Comparison of ENCODE assay signal across 25 cellular contexts in the genomic region with DNA sequence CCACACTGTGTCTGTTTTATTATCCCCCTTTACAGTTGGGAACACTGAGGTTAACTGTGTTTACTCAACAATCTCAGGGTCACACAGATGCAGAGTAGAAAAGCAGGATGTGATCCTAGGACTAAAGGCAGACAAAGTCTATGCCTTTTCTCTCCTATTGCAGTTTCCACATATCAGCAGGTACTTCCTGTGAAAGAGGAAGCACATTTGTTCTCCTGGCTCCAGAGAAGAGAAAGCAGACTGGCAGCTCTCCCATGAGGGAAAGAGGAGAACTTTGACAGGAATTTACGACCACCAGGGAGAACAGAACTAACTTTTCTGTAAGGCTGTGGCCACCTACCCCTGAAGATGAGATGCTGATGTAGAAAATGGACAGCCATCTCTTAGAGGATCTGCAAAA.
"Had no signal": no experiment of that assay in that cellular context is flagged by ENCODE, and none has a peak within 500 bp of the region (broad histone marks: within the 10 kb centered on the region; RNA-seq: fewer than 3 reads in every experiment).

No MANE protein-coding gene starts in this region.

- H3K27me3 ChIP-seq: Peyer's patch, SJCRH30 had no signal

- H3K27ac ChIP-seq: RWPE1 had no signal

- H3K4me3 ChIP-seq: K562, Peyer's patch, SJCRH30 had no signal

- DNase-seq: activated CD4-positive, alpha-beta T cell treated with anti-CD3 and anti-CD28 coated beads for 1 hour; activated CD4-positive, alpha-beta T cell treated with anti-CD3 and anti-CD28 coated beads, Interleukin-2, amount 10 ng/mL, durations not matched to agents 24 days and 14 days; activated CD4-positive, alpha-beta T cell treated with anti-CD3 and anti-CD28 coated beads, Interleukin-2, amount 50 U/mL, for 48 hours; activated CD8-positive, alpha-beta memory T cell treated with anti-CD3 and anti-CD28 coated beads, Interleukin-2, amount 10 ng/mL, durations not matched to agents 7 days and 5 days; activated effector memory CD4-positive, alpha-beta T cell treated with Interleukin-2 at 50 U/mL for 16 hours; activated naive CD4-positive, alpha-beta T cell treated with anti-CD3 and anti-CD28 coated beads for 36 hours; activated T-cell treated with anti-CD3 and anti-CD28 coated beads, Interleukin-2, amount 50 U/mL, for 24 hours; anterior cingulate cortex; cerebellar nuclear complex; Kasumi-1; NCI-H1092; NCI-H1417; NCI-H1930; NCI-H2171; NCI-H345; NCI-H510A; NCI-H526 treated with DMSO at 0.1 percent for 48 hours; Peyer's patch; Right ventricle myocardium superior; T-helper 17 cell; T-helper 9 cell had no signal

- H3K9me3 ChIP-seq: Peyer's patch, SJCRH30 had no signal

- ATAC-seq: activated CD8-positive, alpha-beta memory T cell treated with anti-CD3 and anti-CD28 coated beads, Interleukin-2, amount 10 ng/mL, durations not matched to agents 7 days and 5 days; K562; T-helper 17 cell; WTC11 had no signal

- H3K36me3 ChIP-seq: Peyer's patch, SJCRH30 had no signal

- H3K4me1 ChIP-seq: Peyer's patch had no signal
